ENCODE assay signal across 8 cellular contexts in genomic region chr1:42333662-42334239, GRCh38.
DNase-seq lines count a peak whose midpoint lies in the region; ATAC-seq and TF ChIP-seq lines count a peak whose summit lies in the region.

No MANE protein-coding gene starts in this region.

- peak overlapping the region; percentile 91 for H3K27ac Mint-ChIP-seq in nephron progenitor cell

- TF ChIP-seq CTCF in LNCaP clone FGC (IDR thresholded peaks at IDR 0.05; ENCODE audit: control insufficient read depth, extremely low read depth, insufficient read depth) (no peak), coronary artery (IDR thresholded peaks at IDR 0.05) (no peak), nephron progenitor cell (IDR thresholded peaks at IDR 0.05) (no peak)

- H3K27me3 Mint-ChIP-seq in nephron progenitor cell (ENCODE audit: low read depth, poor library complexity), result no peaks in the 10 kb centered on the region

- peak overlapping the region; percentile 95 for H3K4me3 ChIP-seq in LNCaP clone FGC (ENCODE audit: low read depth, low read length)
- H3K4me3 ChIP-seq in coronary artery, result peak overlapping the region; percentile 100

- H3K4me3 Mint-ChIP-seq in nephron progenitor cell, result peak overlapping the region; percentile 91

- ATAC-seq in GM21723 (IDR thresholded peaks at IDR 0.05; ENCODE audit: unreplicated experiment), result no peak

- peaks cover 42% of the 10 kb centered on the region for H3K4me1 Mint-ChIP-seq in nephron progenitor cell

- H3K36me3 Mint-ChIP-seq in nephron progenitor cell (ENCODE audit: low read depth), result peaks cover 24% of the 10 kb centered on the region

- DNase-seq in NCI-H82 (lab: John Stamatoyannopoulos, UW) (peak; percentile 50), NCI-H82 treated with DMSO at 0.1 percent for 48 hours (lab: John Stamatoyannopoulos, UW; ENCODE audit: unreplicated experiment) (no peak), LNCaP clone FGC (ENCODE audit: low read depth) (no peak), coronary artery (ENCODE audit: low spot score) (no peak), nephron progenitor cell (no peak), germinal center (ENCODE audit: low spot score) (no peak), DMS153 treated with DMSO at 0.1 percent for 48 hours (lab: John Stamatoyannopoulos, UW; ENCODE audit: unreplicated experiment) (no peak)

- peak overlapping the region; percentile 87 to 97 for H3K27ac ChIP-seq in coronary artery

- no peaks in the 10 kb centered on the region for H3K9me3 Mint-ChIP-seq in nephron progenitor cell
